In genomic region chr5:143220748-143221211, GRCh38 we compare ENCODE assay signal across 14 cellular contexts.
DNase-seq lines count a peak whose midpoint lies in the region; ATAC-seq and TF ChIP-seq lines count a peak whose summit lies in the region.
"Had no signal": no experiment of that assay in that cellular context is flagged by ENCODE, and none has a peak within 500 bp of the region (broad histone marks: within the 10 kb centered on the region; RNA-seq: fewer than 3 reads in every experiment).

No MANE protein-coding gene starts in this region.

- H3K9me3 ChIP-seq in right cardiac atrium (ENCODE audit: control insufficient read depth, low read length): no peaks in the 10 kb centered on the region
- no peaks in the 10 kb centered on the region for H3K9me3 ChIP-seq in smooth muscle cell (replicated peaks; ENCODE audit: low read depth)
- H3K9me3 ChIP-seq: tibial artery had no signal

- peak overlapping the region; percentile 35 for H3K4me3 Mint-ChIP-seq in T-helper 2 cell treated with Interferon-gamma antibody and Interleukin-4, amounts not matched to agents 5 μg/mL and 100 μg/mL, for 36 hours
- no peak overlapping the region for H3K4me3 Mint-ChIP-seq in activated CD8-positive, alpha-beta T cell treated with anti-CD3 and anti-CD28 coated beads, Interleukin-2, amount 10 ng/mL, durations not matched to agents 7 days and 5 days
- no peak overlapping the region for H3K4me3 Mint-ChIP-seq in osteocyte (ENCODE audit: unreplicated experiment)

- peak overlapping the region; percentile 14 for H2AFZ ChIP-seq in smooth muscle cell (ENCODE audit: low read depth)

- H3K36me3 Mint-ChIP-seq in T-helper 2 cell treated with Interferon-gamma antibody and Interleukin-4, amounts not matched to agents 5 μg/mL and 100 μg/mL, for 36 hours (ENCODE audit: low read depth): peaks cover 22% of the 10 kb centered on the region
- H3K36me3 Mint-ChIP-seq in activated CD8-positive, alpha-beta T cell treated with anti-CD3 and anti-CD28 coated beads, Interleukin-2, amount 10 ng/mL, durations not matched to agents 7 days and 5 days (ENCODE audit: low read depth): peaks cover 16% of the 10 kb centered on the region
- H3K36me3 Mint-ChIP-seq in osteocyte (ENCODE audit: unreplicated experiment): peaks cover 11% of the 10 kb centered on the region

- H3F3A ChIP-seq in smooth muscle cell (ENCODE audit: low read depth): no peaks in the 10 kb centered on the region

- H3K79me2 ChIP-seq in smooth muscle cell (ENCODE audit: low read depth): no peaks in the 10 kb centered on the region

- TF ChIP-seq CTCF in smooth muscle cell (IDR thresholded peaks at IDR 0.05; ENCODE audit: borderline replicate concordance, insufficient read depth, poor library complexity, severe bottlenecking) (no peak), osteocyte (IDR thresholded peaks at IDR 0.05) (no peak)

- H3K4me1 ChIP-seq in right cardiac atrium (ENCODE audit: control insufficient read depth, insufficient read depth, low read length) (peaks cover 12% of the 10 kb centered on the region), smooth muscle cell (ENCODE audit: low read depth) (peaks cover 15% of the 10 kb centered on the region)
- H3K4me1 ChIP-seq: tibial artery had no signal

- peak overlapping the region; percentile 40 for H3K4me2 ChIP-seq in smooth muscle cell

- no peaks in the 10 kb centered on the region for H4K20me1 ChIP-seq in smooth muscle cell (ENCODE audit: low read depth)

- 52% methylated on average over 3 of the region's 3 CpGs for WGBS in right cardiac atrium
- 81% methylated on average over 3 of the region's 3 CpGs for WGBS in smooth muscle cell (ENCODE audit: low lambda C conversion rate)

- no peak overlapping the region for H3K9ac ChIP-seq in smooth muscle cell (ENCODE audit: low read depth)

- H3K36me3 ChIP-seq in smooth muscle cell (ENCODE audit: low read depth): no peaks in the 10 kb centered on the region

- intact Hi-C loops in right cardiac atrium (cut with DNase I): no loop called here

- CTCF ChIA-PET in activated CD8-positive, alpha-beta T cell treated with anti-CD3 and anti-CD28 coated beads, Interleukin-2, amount 10 ng/mL, durations not matched to agents 7 days and 5 days (lab: Charles Lee): interaction anchor here (1.4 to 2.4 kb wide), 2 partner anchors 212 to 218 kb away, joined by 4 to 8 read pairs; no protein-coding TSS in a partner anchor

- DNase-seq in T-helper 2 cell treated with Interferon-gamma antibody and Interleukin-4, amounts not matched to agents 5 μg/mL and 100 μg/mL, for 36 hours (ENCODE audit: low spot score): no peak
- DNase-seq in T-helper 2 cell: no peak
- no peak for DNase-seq in activated CD8-positive, alpha-beta T cell treated with anti-CD3 and anti-CD28 coated beads, Interleukin-2, amount 10 ng/mL, durations not matched to agents 7 days and 5 days
- no peak for DNase-seq in right cardiac atrium
- DNase-seq in smooth muscle cell (lab: John Stamatoyannopoulos, UW; ENCODE audit: unreplicated experiment): no peak
- no peak for DNase-seq in osteocyte (ENCODE audit: extremely low spot score, unreplicated experiment)
- no peak for DNase-seq in activated gamma-delta T cell treated with Interleukin-2 at 50 U/mL for 16 hours
- no peak for DNase-seq in anterior cingulate cortex (lab: John Stamatoyannopoulos, UW)
- DNase-seq: 8988T; activated naive CD4-positive, alpha-beta T cell; DMS79; effector CD8-positive, alpha-beta T cell; stimulated activated CD4-positive, alpha-beta T cell treated with anti-CD3 and anti-CD28 coated beads, Interleukin-4, amount 100 ng/mL, for 24 hours; tibial artery had no signal

- H3K4me3 ChIP-seq in right cardiac atrium (ENCODE audit: low read length) (no peak overlapping the region), smooth muscle cell (no peak overlapping the region)
- H3K4me3 ChIP-seq: tibial artery had no signal

- H3K27me3 ChIP-seq in right cardiac atrium (ENCODE audit: control insufficient read depth, insufficient read depth) (no peaks in the 10 kb centered on the region), smooth muscle cell (ENCODE audit: low read depth) (no peaks in the 10 kb centered on the region)
- H3K27me3 ChIP-seq: tibial artery had no signal

- peak overlapping the region; percentile 93 for H3K27ac Mint-ChIP-seq in T-helper 2 cell treated with Interferon-gamma antibody and Interleukin-4, amounts not matched to agents 5 μg/mL and 100 μg/mL, for 36 hours
- peak overlapping the region; percentile 23 for H3K27ac Mint-ChIP-seq in activated CD8-positive, alpha-beta T cell treated with anti-CD3 and anti-CD28 coated beads, Interleukin-2, amount 10 ng/mL, durations not matched to agents 7 days and 5 days
- H3K27ac Mint-ChIP-seq in osteocyte (ENCODE audit: unreplicated experiment): no peak overlapping the region

- H3K27me3 Mint-ChIP-seq in T-helper 2 cell treated with Interferon-gamma antibody and Interleukin-4, amounts not matched to agents 5 μg/mL and 100 μg/mL, for 36 hours (ENCODE audit: low read depth): no peaks in the 10 kb centered on the region
- H3K27me3 Mint-ChIP-seq in activated CD8-positive, alpha-beta T cell treated with anti-CD3 and anti-CD28 coated beads, Interleukin-2, amount 10 ng/mL, durations not matched to agents 7 days and 5 days (ENCODE audit: low read depth): no peaks in the 10 kb centered on the region
- H3K27me3 Mint-ChIP-seq in osteocyte (ENCODE audit: unreplicated experiment): no peaks in the 10 kb centered on the region

- POLR2A ChIA-PET in activated CD8-positive, alpha-beta T cell treated with anti-CD3 and anti-CD28 coated beads, Interleukin-2, amount 10 ng/mL, durations not matched to agents 7 days and 5 days (lab: Charles Lee): interaction anchor here (1.9 kb wide), 1 partner anchor 183 kb away, joined by 8 read pairs; the partner anchor contains the start of gene NR3C1

- no peaks in the 10 kb centered on the region for H3K9me3 Mint-ChIP-seq in T-helper 2 cell treated with Interferon-gamma antibody and Interleukin-4, amounts not matched to agents 5 μg/mL and 100 μg/mL, for 36 hours
- no peaks in the 10 kb centered on the region for H3K9me3 Mint-ChIP-seq in activated CD8-positive, alpha-beta T cell treated with anti-CD3 and anti-CD28 coated beads, Interleukin-2, amount 10 ng/mL, durations not matched to agents 7 days and 5 days (ENCODE audit: insufficient read depth)
- H3K9me3 Mint-ChIP-seq in osteocyte (ENCODE audit: unreplicated experiment): no peaks in the 10 kb centered on the region

- H3K27ac ChIP-seq in right cardiac atrium (ENCODE audit: low read length) (peak overlapping the region; percentile 56), smooth muscle cell (ENCODE audit: low read depth) (peak overlapping the region; percentile 26)
- H3K27ac ChIP-seq: tibial artery had no signal

- ATAC-seq in activated CD8-positive, alpha-beta T cell treated with anti-CD3 and anti-CD28 coated beads, Interleukin-2, amount 10 ng/mL, durations not matched to agents 7 days and 5 days: no peak
- ATAC-seq in right cardiac atrium: peak in 1 of 2 donors; percentile 31

- peaks cover 76% of the 10 kb centered on the region for H3K4me1 Mint-ChIP-seq in T-helper 2 cell treated with Interferon-gamma antibody and Interleukin-4, amounts not matched to agents 5 μg/mL and 100 μg/mL, for 36 hours (ENCODE audit: low read depth)
- H3K4me1 Mint-ChIP-seq in activated CD8-positive, alpha-beta T cell treated with anti-CD3 and anti-CD28 coated beads, Interleukin-2, amount 10 ng/mL, durations not matched to agents 7 days and 5 days (ENCODE audit: low read depth): peaks cover 33% of the 10 kb centered on the region
- peaks cover 4% of the 10 kb centered on the region for H3K4me1 Mint-ChIP-seq in osteocyte (ENCODE audit: unreplicated experiment)
